ENCODE assay signal across 1 cellular context in genomic region chr17:7007143-7007542, GRCh38.
TF ChIP-seq lines count a peak whose summit lies in the region.

No MANE protein-coding gene starts in this region.

TF ChIP-seq in K562, 482 proteins besides CTCF, POLR2A, EP300 and RAD21:
- TF ChIP-seq ZBTB40 (IDR thresholded peaks at IDR 0.05) (no peak), ZBTB40 (CRISPR knock-in tag; IDR thresholded peaks at IDR 0.05) (no peak), PBX2 (CRISPR knock-in tag; IDR thresholded peaks at IDR 0.05; ENCODE audit: low read depth) (no peak), PBX2 (tag; conservative IDR thresholded peaks at IDR 0.05; ENCODE audit: low read depth) (peak; percentile 59; the same call in 1 of the 2 replicates), PKNOX1 (IDR thresholded peaks at IDR 0.05) (peak; percentile 94)
